Comparison of ENCODE assay signal across 1 cellular context in genomic region chr2:102106813-102107740, GRCh38. TPM values are rescaled to one million over a fixed set of nuclear protein-coding genes. Genes with fewer than 3 reads are reported as not detected.
"Had no signal": no experiment of that assay in that cellular context is flagged by ENCODE, and none has a peak within 500 bp of the region (broad histone marks: within the 10 kb centered on the region; RNA-seq: fewer than 3 reads in every experiment).

No MANE protein-coding gene starts in this region.

RNA-seq across cellular contexts. Expression of gene IL1R1, which starts 35.5 kb away (rescaled TPM):
- polyA plus RNA-seq: naive thymus-derived CD4-positive, alpha-beta T cell had no signal
